Comparison of ENCODE assay signal across 1 cellular context in the genomic region with DNA sequence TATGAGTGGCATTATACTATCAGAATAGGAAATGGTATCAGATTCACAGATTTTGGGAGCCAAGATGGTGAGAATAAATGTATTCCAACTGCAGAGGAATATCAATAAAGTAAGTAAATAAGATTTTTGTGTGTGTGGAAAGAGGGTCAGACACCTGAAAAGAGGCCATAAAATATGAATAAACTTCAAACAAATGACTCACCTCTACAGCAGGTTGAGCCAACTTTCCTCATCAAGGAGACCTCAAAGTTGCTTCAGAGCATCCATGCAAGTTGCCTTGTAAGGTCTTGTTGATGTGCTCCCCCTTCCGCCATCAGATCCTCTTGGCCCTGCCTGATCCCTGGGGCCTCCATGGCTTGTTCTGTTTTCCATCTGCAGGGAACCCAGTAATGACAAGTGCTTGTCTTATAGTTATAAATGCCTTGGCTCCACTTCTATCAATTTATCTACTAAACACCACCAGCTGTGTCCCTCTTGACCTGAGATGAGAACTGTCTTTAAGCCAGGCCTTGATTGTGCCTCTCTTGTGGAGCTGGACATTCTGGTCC.
TF ChIP-seq lines count a peak whose summit lies in the region.

No MANE protein-coding gene starts in this region.

TF ChIP-seq in IMR-90, 13 proteins besides CTCF, POLR2A, EP300 and RAD21:
- TF ChIP-seq RFX5 (IDR thresholded peaks at IDR 0.05; ENCODE audit: low read depth, low read length) (no peak), CEBPB (IDR thresholded peaks at IDR 0.05; ENCODE audit: low read depth, low read length) (no peak), MAZ (IDR thresholded peaks at IDR 0.05; ENCODE audit: borderline replicate concordance, low read depth, low read length) (no peak), MXI1 (IDR thresholded peaks at IDR 0.05; ENCODE audit: borderline replicate concordance, low read depth, low read length) (no peak), SMC3 (IDR thresholded peaks at IDR 0.05; ENCODE audit: low read depth, low read length) (no peak), MAFK (IDR thresholded peaks at IDR 0.05; ENCODE audit: low read depth, low read length) (no peak), RCOR1 (IDR thresholded peaks at IDR 0.05; ENCODE audit: insufficient replicate concordance, low read length) (no peak), CHD1 (IDR thresholded peaks at IDR 0.05; ENCODE audit: low read depth, low read length) (no peak), FOS (IDR thresholded peaks at IDR 0.05; ENCODE audit: low read depth, low read length) (no peak), NFE2L2 (IDR thresholded peaks at IDR 0.05; ENCODE audit: low read depth, low read length) (no peak), BHLHE40 (IDR thresholded peaks at IDR 0.05; ENCODE audit: low read depth, low read length) (no peak)
- TF ChIP-seq, protein P1, sequence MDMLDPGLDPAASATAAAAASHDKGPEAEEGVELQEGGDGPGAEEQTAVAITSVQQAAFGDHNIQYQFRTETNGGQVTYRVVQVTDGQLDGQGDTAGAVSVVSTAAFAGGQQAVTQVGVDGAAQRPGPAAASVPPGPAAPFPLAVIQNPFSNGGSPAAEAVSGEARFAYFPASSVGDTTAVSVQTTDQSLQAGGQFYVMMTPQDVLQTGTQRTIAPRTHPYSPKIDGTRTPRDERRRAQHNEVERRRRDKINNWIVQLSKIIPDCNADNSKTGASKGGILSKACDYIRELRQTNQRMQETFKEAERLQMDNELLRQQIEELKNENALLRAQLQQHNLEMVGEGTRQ (IDR thresholded peaks at IDR 0.05; ENCODE audit: low read depth, low read length), result no peak
- TF ChIP-seq, protein P2, sequence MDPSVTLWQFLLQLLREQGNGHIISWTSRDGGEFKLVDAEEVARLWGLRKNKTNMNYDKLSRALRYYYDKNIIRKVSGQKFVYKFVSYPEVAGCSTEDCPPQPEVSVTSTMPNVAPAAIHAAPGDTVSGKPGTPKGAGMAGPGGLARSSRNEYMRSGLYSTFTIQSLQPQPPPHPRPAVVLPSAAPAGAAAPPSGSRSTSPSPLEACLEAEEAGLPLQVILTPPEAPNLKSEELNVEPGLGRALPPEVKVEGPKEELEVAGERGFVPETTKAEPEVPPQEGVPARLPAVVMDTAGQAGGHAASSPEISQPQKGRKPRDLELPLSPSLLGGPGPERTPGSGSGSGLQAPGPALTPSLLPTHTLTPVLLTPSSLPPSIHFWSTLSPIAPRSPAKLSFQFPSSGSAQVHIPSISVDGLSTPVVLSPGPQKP (IDR thresholded peaks at IDR 0.05; ENCODE audit: borderline replicate concordance, low read depth, low read length), result no peak
